In the genomic region with DNA sequence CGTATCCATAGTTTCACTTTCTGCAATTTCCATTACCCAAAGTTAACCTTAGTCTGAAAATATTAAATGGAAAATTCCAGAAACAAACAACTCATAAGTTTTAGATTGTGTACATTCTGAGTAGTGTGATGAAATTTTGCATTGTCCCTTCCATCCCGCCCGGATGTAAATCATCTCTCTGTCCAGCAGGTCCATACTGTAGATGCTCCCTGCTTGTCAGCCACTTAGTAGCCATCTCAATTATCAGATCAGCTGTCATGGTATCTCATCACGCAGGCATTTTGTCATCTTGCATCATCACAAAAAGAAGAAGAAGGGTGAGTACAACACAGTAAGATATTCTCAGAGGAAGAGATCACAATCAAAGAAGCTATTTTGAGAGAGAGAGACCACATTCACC, we compare ENCODE assay signal across 11 cellular contexts.
"Had no signal": no experiment of that assay in that cellular context is flagged by ENCODE, and none has a peak within 500 bp of the region (broad histone marks: within the 10 kb centered on the region; RNA-seq: fewer than 3 reads in every experiment).

No MANE protein-coding gene starts in this region.

- ATAC-seq: activated CD8-positive, alpha-beta memory T cell treated with anti-CD3 and anti-CD28 coated beads, Interleukin-2, amount 10 ng/mL, durations not matched to agents 7 days and 5 days had no signal

- H3K4me1 ChIP-seq: tibial nerve had no signal

- H3K27ac ChIP-seq: tibial nerve had no signal

- DNase-seq: activated CD4-positive, alpha-beta T cell treated with anti-CD3 and anti-CD28 coated beads, Interleukin-2, amount 50 U/mL, for 48 hours; activated CD4-positive, CD25-positive, alpha-beta regulatory T cell treated with anti-CD3 and anti-CD28 coated beads, Interleukin-2, amount 50 U/mL, for 72 hours; activated CD8-positive, alpha-beta memory T cell treated with anti-CD3 and anti-CD28 coated beads, Interleukin-2, amount 10 ng/mL, durations not matched to agents 7 days and 5 days; activated effector memory CD4-positive, alpha-beta T cell treated with Interleukin-2 at 50 U/mL for 16 hours; activated T-cell treated with anti-CD3 and anti-CD28 coated beads, Interleukin-2, amount 50 U/mL, for 24 hours; anterior cingulate cortex; cerebellar nuclear complex; endodermal cell; occipital lobe; T-helper 2 cell had no signal

- H3K27me3 ChIP-seq: tibial nerve had no signal

- H3K4me3 ChIP-seq: tibial nerve had no signal

- H3K36me3 ChIP-seq: tibial nerve had no signal
